In genomic region chr4:26132858-26133257, GRCh38 we compare ENCODE assay signal across 18 cellular contexts.
DNase-seq lines count a peak whose midpoint lies in the region; ATAC-seq and TF ChIP-seq lines count a peak whose summit lies in the region.
"Had no signal": no experiment of that assay in that cellular context is flagged by ENCODE, and none has a peak within 500 bp of the region (broad histone marks: within the 10 kb centered on the region; RNA-seq: fewer than 3 reads in every experiment).

No MANE protein-coding gene starts in this region.

- no peaks in the 10 kb centered on the region for H3K36me3 ChIP-seq in CD4-positive, alpha-beta memory T cell (ENCODE audit: insufficient read depth, low read length)
- H3K36me3 ChIP-seq in MG63: no peaks in the 10 kb centered on the region
- H3K36me3 ChIP-seq: gastrocnemius medialis, sigmoid colon, suprapubic skin had no signal

- peak overlapping the region; percentile 82 to 97 (median 92) for H3K27ac Mint-ChIP-seq in CD4-positive, alpha-beta memory T cell
- H3K27ac Mint-ChIP-seq in WTC11: no peak overlapping the region
- H3K27ac Mint-ChIP-seq: nephron had no signal

- peaks cover 20 to 43% (median 37%) of the 10 kb centered on the region in 4 donors for H3K4me1 Mint-ChIP-seq in CD4-positive, alpha-beta memory T cell
- H3K4me1 Mint-ChIP-seq in WTC11: no peaks in the 10 kb centered on the region

- POLR2A ChIA-PET in CD4-positive, alpha-beta memory T cell (lab: Charles Lee; ENCODE audit: partially characterized antibody): interaction anchor here (0.9 to 1.1 kb wide), 2 partner anchors 9 to 51 kb away, joined by 3 read pairs; no protein-coding TSS in a partner anchor
- POLR2A ChIA-PET in WTC11 (lab: Charles Lee): no interaction called here

- no peaks in the 10 kb centered on the region for H3K9me3 ChIP-seq in CD4-positive, alpha-beta memory T cell (ENCODE audit: control insufficient read depth in 1 of 2, low read length in 2 of 2)
- no peaks in the 10 kb centered on the region for H3K9me3 ChIP-seq in MG63
- H3K9me3 ChIP-seq: gastrocnemius medialis, sigmoid colon, suprapubic skin had no signal

- no peaks in the 10 kb centered on the region for H3K27me3 ChIP-seq in CD4-positive, alpha-beta memory T cell (ENCODE audit: insufficient read depth, low read length)
- H3K27me3 ChIP-seq in MG63: no peaks in the 10 kb centered on the region
- H3K27me3 ChIP-seq: gastrocnemius medialis, sigmoid colon had no signal

- CTCF ChIA-PET in CD4-positive, alpha-beta memory T cell (lab: Charles Lee; ENCODE audit: partially characterized antibody): no interaction called here
- CTCF ChIA-PET in WTC11 (lab: Charles Lee): interaction anchor here (1.0 to 2.0 kb wide), 10 partner anchors 22 to 207 kb away, joined by 3 to 9 read pairs (median 5); no protein-coding TSS in a partner anchor

- no peak overlapping the region for H3K4me3 ChIP-seq in CD4-positive, alpha-beta memory T cell (ENCODE audit: low read length in 2 of 2)
- no peak overlapping the region for H3K4me3 ChIP-seq in MG63
- H3K4me3 ChIP-seq: gastrocnemius medialis, sigmoid colon, suprapubic skin had no signal

- no peak for DNase-seq in CD4-positive, alpha-beta memory T cell
- DNase-seq in WTC11 (ENCODE audit: low spot score) (peak; percentile 38), iPS DF 4.7 (ENCODE audit: extremely low read depth, low spot score) (peak; percentile 14), germinal center (ENCODE audit: low spot score) (no peak), retina (no peak), MG63 (no peak), head of caudate nucleus (no peak)
- DNase-seq: activated T-cell treated with anti-CD3 and anti-CD28 coated beads, Interleukin-2, amount 50 U/mL, for 4 hours; C1 segment of cervical spinal cord; effector CD4-positive, alpha-beta T cell; gastrocnemius medialis; NCI-H1048; NCI-H524; Right ventricle myocardium superior; sigmoid colon had no signal

- H3K9me3 Mint-ChIP-seq in CD4-positive, alpha-beta memory T cell: peaks cover 0 to 9% (median 2%) of the 10 kb centered on the region in 8 donors
- H3K9me3 Mint-ChIP-seq in WTC11: peaks cover 22% of the 10 kb centered on the region

- H3K27me3 Mint-ChIP-seq in CD4-positive, alpha-beta memory T cell: no peaks in the 10 kb centered on the region
- H3K27me3 Mint-ChIP-seq in WTC11 (ENCODE audit: low read depth): no peaks in the 10 kb centered on the region; the same call in 1 of the 2 replicates

- ATAC-seq in WTC11: peak; percentile 94
- ATAC-seq: activated T-cell treated with anti-CD3 and anti-CD28 coated beads, Interleukin-2, amount 50 U/mL, for 4 hours; gastrocnemius medialis had no signal

- TF ChIP-seq CTCF in GM12874 (IDR thresholded peaks at IDR 0.05; ENCODE audit: insufficient read depth, low read depth, low read length): 0 out of 2 replicates have a peak, but pooled peaks have one; percentile 21
- TF ChIP-seq CTCF in WTC11 (IDR thresholded peaks at IDR 0.05): no peak

- H3K4me3 Mint-ChIP-seq in CD4-positive, alpha-beta memory T cell: peak overlapping the region in 6 of 8 donors; percentile 33 to 67 (median 58)
- no peak overlapping the region for H3K4me3 Mint-ChIP-seq in WTC11
- H3K4me3 Mint-ChIP-seq: activated T-cell treated with anti-CD3 and anti-CD28 coated beads, Interleukin-2, amount 50 U/mL, for 4 hours; nephron had no signal

- peaks cover 32% of the 10 kb centered on the region for H3K4me1 ChIP-seq in CD4-positive, alpha-beta memory T cell (ENCODE audit: insufficient read depth, low read length)
- H3K4me1 ChIP-seq: gastrocnemius medialis, sigmoid colon had no signal

- intact Hi-C loops in CD4-positive, alpha-beta memory T cell (cut with micrococcal nuclease): loop anchor here (5.0 kb wide), 1 partner anchor 46 kb away; no protein-coding TSS in a partner anchor
- intact Hi-C loops in head of caudate nucleus (cut with DNase I): no loop called here

- no peak overlapping the region for H3K27ac ChIP-seq in CD4-positive, alpha-beta memory T cell (ENCODE audit: low read depth, low read length)
- H3K27ac ChIP-seq: gastrocnemius medialis, sigmoid colon, suprapubic skin had no signal

- peaks cover 2 to 4% of the 10 kb centered on the region in 2 donors for H3K36me3 Mint-ChIP-seq in CD4-positive, alpha-beta memory T cell
- H3K36me3 Mint-ChIP-seq in WTC11: no peaks in the 10 kb centered on the region

TF ChIP-seq in WTC11, 78 proteins besides CTCF, POLR2A, EP300 and RAD21:
- TF ChIP-seq TEAD1 (CRISPR knock-in tag; IDR thresholded peaks at IDR 0.05) (no peak), OVOL2 (CRISPR knock-in tag; IDR thresholded peaks at IDR 0.05; ENCODE audit: borderline replicate concordance) (no peak), ZNF317 (CRISPR knock-in tag; IDR thresholded peaks at IDR 0.05; ENCODE audit: borderline replicate concordance, low read depth) (no peak)
TF ChIP-seq in WTC11: peak in this region for 0.

Comparison
In these comparisons a context has a peak if more than half of its experiments do, and no peak if none do; other contexts are left out.
1. DNase-seq: peak in WTC11 (single experiment) and iPS DF 4.7 (single experiment); none in CD4-positive, alpha-beta memory T cell (0 of 5), germinal center (single experiment), retina (single experiment), MG63 (single experiment) and head of caudate nucleus (0 of 42).